27 cellular contexts compared by ENCODE assay signal in the genomic region with DNA sequence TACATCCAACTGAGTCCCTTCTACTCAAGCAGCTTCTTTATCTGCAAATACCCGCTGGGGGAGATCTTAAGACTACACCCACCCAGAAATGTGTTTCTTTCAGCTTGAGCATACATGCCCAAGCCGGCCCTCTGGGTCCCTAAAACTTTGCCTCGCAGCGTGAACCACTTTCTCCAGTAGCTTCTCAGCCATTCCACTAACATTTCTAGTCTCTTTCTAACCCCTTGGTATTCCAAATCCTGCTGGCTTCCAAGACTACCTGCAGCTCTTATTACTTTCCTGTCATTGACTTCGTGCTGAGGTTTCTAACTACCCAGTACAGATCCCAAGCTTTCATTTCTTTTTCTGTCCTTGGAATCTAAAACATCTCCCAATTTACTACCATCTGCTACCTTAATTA.
"Had no signal": no experiment of that assay in that cellular context is flagged by ENCODE, and none has a peak within 500 bp of the region (broad histone marks: within the 10 kb centered on the region; RNA-seq: fewer than 3 reads in every experiment).

No MANE protein-coding gene starts in this region.

- FAIRE-seq: TTC549 had no signal

- H3K27ac Mint-ChIP-seq: activated CD4-positive, alpha-beta memory T cell treated with anti-CD3 and anti-CD28 coated beads for 36 hours; activated naive CD4-positive, alpha-beta T cell treated with anti-CD3 and anti-CD28 coated beads, Interleukin-2, amount 10 ng/mL, durations not matched to agents 7 days and 5 days; activated naive CD8-positive, alpha-beta T cell; activated naive CD8-positive, alpha-beta T cell treated with anti-CD3 and anti-CD28 coated beads, Interleukin-2, amount 50 U/mL, for 24 hours; T-helper 1 cell treated with Interleukin-12 subunit alpha and Interleukin-12 subunit beta and Interleukin-4 antibody, amounts not matched to agents 30 μg/mL and 1 μg/mL, for 36 hours; T-helper 2 cell treated with Interferon-gamma antibody and Interleukin-4, amounts not matched to agents 5 μg/mL and 100 μg/mL, for 36 hours had no signal

- H3K27me3 Mint-ChIP-seq: activated CD4-positive, alpha-beta memory T cell treated with anti-CD3 and anti-CD28 coated beads for 36 hours; activated naive CD4-positive, alpha-beta T cell treated with anti-CD3 and anti-CD28 coated beads, Interleukin-2, amount 10 ng/mL, durations not matched to agents 7 days and 5 days; activated naive CD8-positive, alpha-beta T cell; activated naive CD8-positive, alpha-beta T cell treated with anti-CD3 and anti-CD28 coated beads, Interleukin-2, amount 50 U/mL, for 24 hours; central memory CD8-positive, alpha-beta T cell had no signal

- H3K9me3 Mint-ChIP-seq: activated CD4-positive, alpha-beta memory T cell treated with anti-CD3 and anti-CD28 coated beads for 36 hours; activated naive CD4-positive, alpha-beta T cell treated with anti-CD3 and anti-CD28 coated beads, Interleukin-2, amount 10 ng/mL, durations not matched to agents 7 days and 5 days; activated naive CD8-positive, alpha-beta T cell treated with anti-CD3 and anti-CD28 coated beads, Interleukin-2, amount 50 U/mL, for 24 hours; central memory CD8-positive, alpha-beta T cell; T-helper 1 cell treated with Interleukin-12 subunit alpha and Interleukin-12 subunit beta and Interleukin-4 antibody, amounts not matched to agents 30 μg/mL and 1 μg/mL, for 36 hours; T-helper 2 cell treated with Interferon-gamma antibody and Interleukin-4, amounts not matched to agents 5 μg/mL and 100 μg/mL, for 36 hours had no signal

- H3K4me1 Mint-ChIP-seq: activated naive CD4-positive, alpha-beta T cell treated with anti-CD3 and anti-CD28 coated beads, Interleukin-2, amount 10 ng/mL, durations not matched to agents 7 days and 5 days; activated naive CD8-positive, alpha-beta T cell treated with anti-CD3 and anti-CD28 coated beads, Interleukin-2, amount 50 U/mL, for 24 hours; central memory CD8-positive, alpha-beta T cell had no signal

- H3K4me3 ChIP-seq: cardiac muscle cell, coronary artery, SJCRH30, SK-N-MC had no signal

- ATAC-seq: activated naive CD8-positive, alpha-beta T cell treated with anti-CD3 and anti-CD28 coated beads, Interleukin-2, amount 50 U/mL, for 24 hours had no signal

- H3K36me3 Mint-ChIP-seq: activated CD4-positive, alpha-beta memory T cell treated with anti-CD3 and anti-CD28 coated beads for 36 hours; activated naive CD4-positive, alpha-beta T cell treated with anti-CD3 and anti-CD28 coated beads, Interleukin-2, amount 10 ng/mL, durations not matched to agents 7 days and 5 days; activated naive CD8-positive, alpha-beta T cell had no signal

- DNase-seq: activated CD4-positive, alpha-beta memory T cell treated with anti-CD3 and anti-CD28 coated beads for 36 hours; activated CD4-positive, alpha-beta T cell treated with anti-CD3 and anti-CD28 coated beads, Interleukin-2, amount 50 U/mL, for 1 hour; activated CD8-positive, alpha-beta memory T cell treated with anti-CD3 and anti-CD28 coated beads, Interleukin-2, amount 50 U/mL, for 4 hours; activated effector memory CD4-positive, alpha-beta T cell treated with Interleukin-2 at 50 U/mL for 16 hours; activated naive CD4-positive, alpha-beta T cell treated with anti-CD3 and anti-CD28 coated beads, Interleukin-2, amount 10 ng/mL, durations not matched to agents 7 days and 5 days; activated naive CD8-positive, alpha-beta T cell treated with anti-CD3 and anti-CD28 coated beads, Interleukin-2, amount 50 U/mL, for 24 hours; activated T-cell treated with anti-CD3 and anti-CD28 coated beads, Interleukin-2, amount 50 U/mL, for 48 hours; anterior cingulate cortex; brain microvascular endothelial cell; NCI-H1092 treated with DMSO at 0.1 percent for 48 hours; NCI-H1417; NCI-H146; NCI-H187; NCI-H2081; NCI-H226; NCI-H69; NK-92 treated with Interleukin-12 subunit alpha and Interleukin-12 subunit beta, amount 100 ng/mL, for 24 hours; SHP77; SJCRH30 had no signal

- H3K36me3 ChIP-seq: brain microvascular endothelial cell, cardiac muscle cell, SJCRH30 had no signal

- H3K27me3 ChIP-seq: brain microvascular endothelial cell, cardiac muscle cell, SJCRH30 had no signal

- H3K4me1 ChIP-seq: SJCRH30 had no signal

- H3K4me3 Mint-ChIP-seq: activated CD4-positive, alpha-beta memory T cell treated with anti-CD3 and anti-CD28 coated beads for 36 hours; activated naive CD4-positive, alpha-beta T cell treated with anti-CD3 and anti-CD28 coated beads, Interleukin-2, amount 10 ng/mL, durations not matched to agents 7 days and 5 days; activated naive CD8-positive, alpha-beta T cell; activated naive CD8-positive, alpha-beta T cell treated with anti-CD3 and anti-CD28 coated beads, Interleukin-2, amount 50 U/mL, for 24 hours; central memory CD8-positive, alpha-beta T cell; T-helper 1 cell treated with Interleukin-12 subunit alpha and Interleukin-12 subunit beta and Interleukin-4 antibody, amounts not matched to agents 30 μg/mL and 1 μg/mL, for 36 hours; T-helper 2 cell treated with Interferon-gamma antibody and Interleukin-4, amounts not matched to agents 5 μg/mL and 100 μg/mL, for 36 hours had no signal

- H3K9me3 ChIP-seq: SJCRH30 had no signal

- H3K27ac ChIP-seq: brain microvascular endothelial cell, cardiac muscle cell, coronary artery, SJCRH30, SK-N-MC had no signal
